ENCODE assay signal across 1 cellular context in the genomic region with DNA sequence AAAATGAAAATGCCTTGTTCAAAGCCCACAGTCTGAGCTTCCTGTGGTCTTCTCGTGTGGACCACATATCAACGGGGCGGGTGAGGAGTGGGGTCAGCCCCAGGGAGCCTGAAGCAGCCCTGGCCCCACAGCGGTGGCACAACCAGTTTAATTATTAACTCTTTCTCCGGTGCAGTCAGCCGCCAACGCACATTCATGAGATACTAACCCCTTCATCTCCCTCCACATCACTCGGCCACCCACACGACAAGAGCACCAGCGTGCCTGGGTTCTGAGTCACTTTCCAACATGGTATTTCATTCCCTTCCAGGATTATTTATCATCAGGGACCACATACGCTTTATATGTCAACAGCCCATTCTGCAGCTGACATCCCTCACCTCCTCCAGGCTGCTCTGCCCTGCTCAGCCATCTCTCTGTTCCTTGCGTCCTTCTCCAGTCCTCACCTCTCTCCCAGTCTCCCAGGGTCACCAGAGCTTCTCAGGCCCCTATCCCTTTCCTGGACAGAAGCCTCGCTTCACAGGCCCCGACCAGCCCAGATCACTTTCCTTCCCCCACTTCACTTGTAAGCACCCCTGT.
TF ChIP-seq lines count a peak whose summit lies in the region.

No MANE protein-coding gene starts in this region.

TF ChIP-seq in HepG2, 621 proteins besides CTCF, POLR2A, EP300 and RAD21 (continued from another document and continues in another):
- TF ChIP-seq LRRFIP1 (CRISPR knock-in tag; conservative IDR thresholded peaks at IDR 0.05), result no peak
- no peak for TF ChIP-seq ZNF7 (CRISPR knock-in tag; IDR thresholded peaks at IDR 0.05)
- TF ChIP-seq HES4 (CRISPR knock-in tag; IDR thresholded peaks at IDR 0.05; ENCODE audit: borderline replicate concordance), result no peak
- no peak for TF ChIP-seq MBNL3 (CRISPR knock-in tag; conservative IDR thresholded peaks at IDR 0.05)
- TF ChIP-seq, protein P1, sequence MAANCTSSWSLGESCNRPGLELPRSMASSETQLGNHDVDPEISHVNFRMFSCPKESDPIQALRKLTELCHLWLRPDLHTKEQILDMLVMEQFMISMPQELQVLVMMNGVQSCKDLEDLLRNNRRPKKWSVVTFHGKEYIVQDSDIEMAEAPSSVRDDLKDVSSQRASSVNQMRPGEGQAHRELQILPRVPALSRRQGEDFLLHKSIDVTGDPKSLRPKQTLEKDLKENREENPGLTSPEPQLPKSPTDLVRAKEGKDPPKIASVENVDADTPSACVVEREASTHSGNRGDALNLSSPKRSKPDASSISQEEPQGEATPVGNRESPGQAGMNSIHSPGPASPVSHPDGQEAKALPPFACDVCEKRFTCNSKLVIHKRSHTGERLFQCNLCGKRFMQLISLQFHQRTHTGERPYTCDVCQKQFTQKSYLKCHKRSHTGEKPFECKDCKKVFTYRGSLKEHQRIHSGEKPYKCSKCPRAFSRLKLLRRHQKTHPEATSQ (CRISPR knock-in tag; IDR thresholded peaks at IDR 0.05; ENCODE audit: borderline replicate concordance), result peak; percentile 50; the same call in 1 of the 2 replicates
- no peak for TF ChIP-seq MZF1 (CRISPR knock-in tag; IDR thresholded peaks at IDR 0.05; ENCODE audit: borderline replicate concordance)
- TF ChIP-seq, protein P2, sequence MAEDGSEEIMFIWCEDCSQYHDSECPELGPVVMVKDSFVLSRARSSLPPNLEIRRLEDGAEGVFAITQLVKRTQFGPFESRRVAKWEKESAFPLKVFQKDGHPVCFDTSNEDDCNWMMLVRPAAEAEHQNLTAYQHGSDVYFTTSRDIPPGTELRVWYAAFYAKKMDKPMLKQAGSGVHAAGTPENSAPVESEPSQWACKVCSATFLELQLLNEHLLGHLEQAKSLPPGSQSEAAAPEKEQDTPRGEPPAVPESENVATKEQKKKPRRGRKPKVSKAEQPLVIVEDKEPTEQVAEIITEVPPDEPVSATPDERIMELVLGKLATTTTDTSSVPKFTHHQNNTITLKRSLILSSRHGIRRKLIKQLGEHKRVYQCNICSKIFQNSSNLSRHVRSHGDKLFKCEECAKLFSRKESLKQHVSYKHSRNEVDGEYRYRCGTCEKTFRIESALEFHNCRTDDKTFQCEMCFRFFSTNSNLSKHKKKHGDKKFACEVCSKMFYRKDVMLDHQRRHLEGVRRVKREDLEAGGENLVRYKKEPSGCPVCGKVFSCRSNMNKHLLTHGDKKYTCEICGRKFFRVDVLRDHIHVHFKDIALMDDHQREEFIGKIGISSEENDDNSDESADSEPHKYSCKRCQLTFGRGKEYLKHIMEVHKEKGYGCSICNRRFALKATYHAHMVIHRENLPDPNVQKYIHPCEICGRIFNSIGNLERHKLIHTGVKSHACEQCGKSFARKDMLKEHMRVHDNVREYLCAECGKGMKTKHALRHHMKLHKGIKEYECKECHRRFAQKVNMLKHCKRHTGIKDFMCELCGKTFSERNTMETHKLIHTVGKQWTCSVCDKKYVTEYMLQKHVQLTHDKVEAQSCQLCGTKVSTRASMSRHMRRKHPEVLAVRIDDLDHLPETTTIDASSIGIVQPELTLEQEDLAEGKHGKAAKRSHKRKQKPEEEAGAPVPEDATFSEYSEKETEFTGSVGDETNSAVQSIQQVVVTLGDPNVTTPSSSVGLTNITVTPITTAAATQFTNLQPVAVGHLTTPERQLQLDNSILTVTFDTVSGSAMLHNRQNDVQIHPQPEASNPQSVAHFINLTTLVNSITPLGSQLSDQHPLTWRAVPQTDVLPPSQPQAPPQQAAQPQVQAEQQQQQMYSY (CRISPR knock-in tag; IDR thresholded peaks at IDR 0.05), result no peak
- TF ChIP-seq STAT5B (CRISPR knock-in tag; IDR thresholded peaks at IDR 0.05), result no peak
- peak; percentile 37; the same call in 1 of the 2 replicates for TF ChIP-seq FOXA1 (IDR thresholded peaks at IDR 0.05)
- peak; percentile 84 for TF ChIP-seq FOXA1 (CRISPR knock-in tag; IDR thresholded peaks at IDR 0.05)
- TF ChIP-seq SRSF9 (IDR thresholded peaks at IDR 0.05; ENCODE audit: borderline replicate concordance, insufficient read depth, low read depth, low read length, poor library complexity, severe bottlenecking), result no peak
- TF ChIP-seq, protein P3, sequence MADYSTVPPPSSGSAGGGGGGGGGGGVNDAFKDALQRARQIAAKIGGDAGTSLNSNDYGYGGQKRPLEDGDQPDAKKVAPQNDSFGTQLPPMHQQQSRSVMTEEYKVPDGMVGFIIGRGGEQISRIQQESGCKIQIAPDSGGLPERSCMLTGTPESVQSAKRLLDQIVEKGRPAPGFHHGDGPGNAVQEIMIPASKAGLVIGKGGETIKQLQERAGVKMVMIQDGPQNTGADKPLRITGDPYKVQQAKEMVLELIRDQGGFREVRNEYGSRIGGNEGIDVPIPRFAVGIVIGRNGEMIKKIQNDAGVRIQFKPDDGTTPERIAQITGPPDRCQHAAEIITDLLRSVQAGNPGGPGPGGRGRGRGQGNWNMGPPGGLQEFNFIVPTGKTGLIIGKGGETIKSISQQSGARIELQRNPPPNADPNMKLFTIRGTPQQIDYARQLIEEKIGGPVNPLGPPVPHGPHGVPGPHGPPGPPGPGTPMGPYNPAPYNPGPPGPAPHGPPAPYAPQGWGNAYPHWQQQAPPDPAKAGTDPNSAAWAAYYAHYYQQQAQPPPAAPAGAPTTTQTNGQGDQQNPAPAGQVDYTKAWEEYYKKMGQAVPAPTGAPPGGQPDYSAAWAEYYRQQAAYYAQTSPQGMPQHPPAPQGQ (CRISPR knock-in tag; IDR thresholded peaks at IDR 0.05; ENCODE audit: borderline replicate concordance), result no peak
- no peak for TF ChIP-seq FOXO1 (CRISPR knock-in tag; IDR thresholded peaks at IDR 0.05)
- no peak for TF ChIP-seq ZNF850 (CRISPR knock-in tag; conservative IDR thresholded peaks at IDR 0.05)
- TF ChIP-seq GTF3A (CRISPR knock-in tag; conservative IDR thresholded peaks at IDR 0.05), result peak; percentile 96; the same call in 1 of the 2 replicates
- TF ChIP-seq CREM (IDR thresholded peaks at IDR 0.05), result peak; percentile 70
- TF ChIP-seq CREM (CRISPR knock-in tag; IDR thresholded peaks at IDR 0.05), result no peak
- peak; percentile 72; the same call in 1 of the 2 replicates for TF ChIP-seq ZFP90 (CRISPR knock-in tag; IDR thresholded peaks at IDR 0.05; ENCODE audit: borderline replicate concordance)
- TF ChIP-seq ZBTB1 (CRISPR knock-in tag; IDR thresholded peaks at IDR 0.05; ENCODE audit: borderline replicate concordance), result no peak
- TF ChIP-seq NR3C1 (CRISPR knock-in tag; IDR thresholded peaks at IDR 0.05), result no peak
- TF ChIP-seq, protein P4, sequence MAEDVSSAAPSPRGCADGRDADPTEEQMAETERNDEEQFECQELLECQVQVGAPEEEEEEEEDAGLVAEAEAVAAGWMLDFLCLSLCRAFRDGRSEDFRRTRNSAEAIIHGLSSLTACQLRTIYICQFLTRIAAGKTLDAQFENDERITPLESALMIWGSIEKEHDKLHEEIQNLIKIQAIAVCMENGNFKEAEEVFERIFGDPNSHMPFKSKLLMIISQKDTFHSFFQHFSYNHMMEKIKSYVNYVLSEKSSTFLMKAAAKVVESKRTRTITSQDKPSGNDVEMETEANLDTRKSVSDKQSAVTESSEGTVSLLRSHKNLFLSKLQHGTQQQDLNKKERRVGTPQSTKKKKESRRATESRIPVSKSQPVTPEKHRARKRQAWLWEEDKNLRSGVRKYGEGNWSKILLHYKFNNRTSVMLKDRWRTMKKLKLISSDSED (CRISPR knock-in tag; IDR thresholded peaks at IDR 0.05), result no peak
- TF ChIP-seq, protein P5, sequence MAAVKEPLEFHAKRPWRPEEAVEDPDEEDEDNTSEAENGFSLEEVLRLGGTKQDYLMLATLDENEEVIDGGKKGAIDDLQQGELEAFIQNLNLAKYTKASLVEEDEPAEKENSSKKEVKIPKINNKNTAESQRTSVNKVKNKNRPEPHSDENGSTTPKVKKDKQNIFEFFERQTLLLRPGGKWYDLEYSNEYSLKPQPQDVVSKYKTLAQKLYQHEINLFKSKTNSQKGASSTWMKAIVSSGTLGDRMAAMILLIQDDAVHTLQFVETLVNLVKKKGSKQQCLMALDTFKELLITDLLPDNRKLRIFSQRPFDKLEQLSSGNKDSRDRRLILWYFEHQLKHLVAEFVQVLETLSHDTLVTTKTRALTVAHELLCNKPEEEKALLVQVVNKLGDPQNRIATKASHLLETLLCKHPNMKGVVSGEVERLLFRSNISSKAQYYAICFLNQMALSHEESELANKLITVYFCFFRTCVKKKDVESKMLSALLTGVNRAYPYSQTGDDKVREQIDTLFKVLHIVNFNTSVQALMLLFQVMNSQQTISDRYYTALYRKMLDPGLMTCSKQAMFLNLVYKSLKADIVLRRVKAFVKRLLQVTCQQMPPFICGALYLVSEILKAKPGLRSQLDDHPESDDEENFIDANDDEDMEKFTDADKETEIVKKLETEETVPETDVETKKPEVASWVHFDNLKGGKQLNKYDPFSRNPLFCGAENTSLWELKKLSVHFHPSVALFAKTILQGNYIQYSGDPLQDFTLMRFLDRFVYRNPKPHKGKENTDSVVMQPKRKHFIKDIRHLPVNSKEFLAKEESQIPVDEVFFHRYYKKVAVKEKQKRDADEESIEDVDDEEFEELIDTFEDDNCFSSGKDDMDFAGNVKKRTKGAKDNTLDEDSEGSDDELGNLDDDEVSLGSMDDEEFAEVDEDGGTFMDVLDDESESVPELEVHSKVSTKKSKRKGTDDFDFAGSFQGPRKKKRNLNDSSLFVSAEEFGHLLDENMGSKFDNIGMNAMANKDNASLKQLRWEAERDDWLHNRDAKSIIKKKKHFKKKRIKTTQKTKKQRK (IDR thresholded peaks at IDR 0.05; ENCODE audit: low read length), result no peak
- TF ChIP-seq HNF1B (CRISPR knock-in tag; IDR thresholded peaks at IDR 0.05), result peak; percentile 100
- peak; percentile 64 for TF ChIP-seq ZNF607 (CRISPR knock-in tag; IDR thresholded peaks at IDR 0.05; ENCODE audit: borderline replicate concordance)
- no peak; the same call in 1 of the 2 replicates for TF ChIP-seq ZNF572 (CRISPR knock-in tag; IDR thresholded peaks at IDR 0.05)
- peak; percentile 41 for TF ChIP-seq CEBPG (CRISPR knock-in tag; IDR thresholded peaks at IDR 0.05)
- peak; percentile 88; the same call in 1 of the 2 replicates for TF ChIP-seq SMYD3 (CRISPR knock-in tag; IDR thresholded peaks at IDR 0.05)
- no peak for TF ChIP-seq ZNF768 (CRISPR knock-in tag; IDR thresholded peaks at IDR 0.05)
- TF ChIP-seq ZNF761 (CRISPR knock-in tag; conservative IDR thresholded peaks at IDR 0.05), result peak; percentile 83; the same call in 1 of the 2 replicates
- TF ChIP-seq PAWR (CRISPR knock-in tag; IDR thresholded peaks at IDR 0.05; ENCODE audit: borderline replicate concordance), result no peak
- TF ChIP-seq ZNF644 (CRISPR knock-in tag; IDR thresholded peaks at IDR 0.05; ENCODE audit: low read depth), result peak; percentile 35; the same call in 1 of the 2 replicates
- TF ChIP-seq PTBP1 (IDR thresholded peaks at IDR 0.05; ENCODE audit: low read depth, low read length, poor library complexity, severe bottlenecking), result no peak
- peak; percentile 56; the same call in 1 of the 2 replicates for TF ChIP-seq YEATS4 (CRISPR knock-in tag; IDR thresholded peaks at IDR 0.05; ENCODE audit: borderline replicate concordance)
- no peak for TF ChIP-seq ZNF292 (CRISPR knock-in tag; IDR thresholded peaks at IDR 0.05; ENCODE audit: borderline replicate concordance, low read depth)
- TF ChIP-seq MAFK (conservative IDR thresholded peaks at IDR 0.05 in 1 of 2, IDR thresholded peaks at IDR 0.05 in 1 of 2; ENCODE audit: low read length in 2 of 2), result no peak
- TF ChIP-seq SAFB2 (CRISPR knock-in tag; IDR thresholded peaks at IDR 0.05; ENCODE audit: borderline replicate concordance, low read depth), result no peak; the same call in 1 of the 2 replicates
- peak; percentile 26; the same call in 1 of the 2 replicates for TF ChIP-seq ZNF414 (CRISPR knock-in tag; IDR thresholded peaks at IDR 0.05)
- no peak for TF ChIP-seq CHD2 (IDR thresholded peaks at IDR 0.05; ENCODE audit: low read depth, low read length)
- peak; percentile 92; the same call in 1 of the 2 replicates for TF ChIP-seq ZNF510 (CRISPR knock-in tag; IDR thresholded peaks at IDR 0.05; ENCODE audit: low read depth)
- TF ChIP-seq ZNF296 (CRISPR knock-in tag; conservative IDR thresholded peaks at IDR 0.05), result no peak
- no peak for TF ChIP-seq TOE1 (CRISPR knock-in tag; IDR thresholded peaks at IDR 0.05)
- no peak for TF ChIP-seq ZNF549 (CRISPR knock-in tag; IDR thresholded peaks at IDR 0.05)
- TF ChIP-seq ZNF713 (CRISPR knock-in tag; IDR thresholded peaks at IDR 0.05), result no peak
- TF ChIP-seq EED (CRISPR knock-in tag; IDR thresholded peaks at IDR 0.05), result no peak
- no peak for TF ChIP-seq TRIM24 (CRISPR knock-in tag; IDR thresholded peaks at IDR 0.05)
- no peak for TF ChIP-seq ZNF619 (CRISPR knock-in tag; IDR thresholded peaks at IDR 0.05)
